ENCODE assay signal across 28 cellular contexts in the genomic region with DNA sequence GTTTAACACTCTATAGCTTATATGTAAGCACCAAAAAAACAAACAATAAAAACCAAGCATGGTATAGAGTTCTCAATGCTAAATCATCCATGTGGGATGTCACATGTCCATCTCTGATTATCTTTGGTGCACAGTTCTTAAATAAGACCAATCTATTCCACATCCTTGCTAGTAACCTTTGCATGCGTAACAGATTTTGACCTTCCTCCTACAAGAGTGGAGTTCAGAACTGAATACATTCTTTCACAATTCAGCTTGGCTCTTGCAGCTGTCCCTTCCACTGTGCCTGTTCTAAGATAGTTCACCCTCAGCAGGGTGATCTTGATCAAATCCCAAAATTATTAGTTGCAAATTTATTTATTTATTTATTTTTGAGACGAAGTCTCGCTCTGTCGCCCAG.
"Had no signal": no experiment of that assay in that cellular context is flagged by ENCODE, and none has a peak within 500 bp of the region (broad histone marks: within the 10 kb centered on the region; RNA-seq: fewer than 3 reads in every experiment).

No MANE protein-coding gene starts in this region.

- H3K4me3 ChIP-seq: colonic mucosa, esophagus muscularis mucosa, lower lobe of right lung, prostate gland, right atrium auricular region, sigmoid colon, skin epidermis, spleen, testis, tibial artery, uterus had no signal

- H3K36me3 ChIP-seq: colonic mucosa, prostate gland, right atrium auricular region, uterus had no signal

- H3K4me1 ChIP-seq: colonic mucosa, lower lobe of right lung, prostate gland, testis, tibial artery, uterus had no signal

- DNase-seq: colonic mucosa; effector CD8-positive, alpha-beta T cell; endodermal cell; foreskin keratinocyte; hypothalamus; immature natural killer cell; islet precursor cell; kidney glomerular epithelial cell; left colon; left ventricle myocardium superior; lower lobe of right lung; naive thymus-derived CD8-positive, alpha-beta T cell; nephron progenitor cell; nucleus accumbens; sigmoid colon; spleen; stimulated activated CD4-positive, alpha-beta T cell treated with anti-CD3 and anti-CD28 coated beads, Interleukin-4, amount 100 ng/mL, for 4 hours; stimulated activated naive CD8-positive, alpha-beta T cell treated with anti-CD3 and anti-CD28 coated beads, Interleukin-15, Interleukin-2, amounts not matched to agents 100 U/mL and 50 U/mL, for 24 hours; substantia nigra; testis; uterus had no signal

- ATAC-seq: foreskin keratinocyte; left colon; left ventricle myocardium superior; lower lobe of right lung; naive thymus-derived CD8-positive, alpha-beta T cell; stimulated activated memory B cell treated with anti-CD40 and anti-IgM and Interleukin-4, amounts not matched to agents 10 μg/mL and 1 μg/mL and 100 μg/mL, for 72 hours; stimulated activated naive CD8-positive, alpha-beta T cell treated with anti-CD3 and anti-CD28 coated beads, Interleukin-15, Interleukin-2, amounts not matched to agents 100 U/mL and 50 U/mL, for 24 hours had no signal

- H3K27ac ChIP-seq: colonic mucosa, epithelial cell of prostate, esophagus muscularis mucosa, foreskin keratinocyte, lower lobe of right lung, prostate gland, right atrium auricular region, sigmoid colon, skin epidermis, spleen, testis, tibial artery, uterus had no signal

- H3K27me3 ChIP-seq: colonic mucosa, esophagus muscularis mucosa, foreskin keratinocyte, right atrium auricular region, sigmoid colon, spleen, testis, tibial artery, uterus had no signal

- H3K9me3 ChIP-seq: colonic mucosa, esophagus muscularis mucosa, lower lobe of right lung, prostate gland, right atrium auricular region, sigmoid colon, spleen, testis, tibial artery, uterus had no signal
